24 cellular contexts compared by ENCODE assay signal in genomic region chr11:8234910-8235309, GRCh38. TPM values are rescaled to one million over a fixed set of nuclear protein-coding genes. Genes with fewer than 3 reads are reported as not detected.
A peak's percentile ranks its signal among the peaks of the same experiment; 100 is the strongest.
DNase-seq lines count a peak whose midpoint lies in the region; ATAC-seq, FAIRE-seq and TF ChIP-seq lines count a peak whose summit lies in the region.
"Had no signal": no experiment of that assay in that cellular context is flagged by ENCODE, and none has a peak within 500 bp of the region (broad histone marks: within the 10 kb centered on the region; RNA-seq: fewer than 3 reads in every experiment).

No MANE protein-coding gene starts in this region.

- DNase-seq in OCI-LY7 (ENCODE audit: low spot score) (no peak), spleen (peak; percentile 47), NCI-H345 (lab: John Stamatoyannopoulos, UW) (no peak), HepG2 (ENCODE audit: low spot score) (no peak)
- DNase-seq in effector memory CD8-positive, alpha-beta T cell = no peak
- DNase-seq: activated CD8-positive, alpha-beta T cell treated with anti-CD3 and anti-CD28 coated beads, Interleukin-2, amount 10 ng/mL, durations not matched to agents 7 days and 5 days; GDM1; immature natural killer cell; IMR-90; NCI-H1092; NCI-H1694 treated with DMSO at 0.1 percent for 48 hours; OCI-M1; sigmoid colon; stimulated activated CD4-positive, alpha-beta T cell treated with anti-CD3 and anti-CD28 coated beads, Interleukin-15, amount 100 ng/mL, for 24 hours had no signal

- TF ChIP-seq CTCF in OCI-LY7 (conservative IDR thresholded peaks at IDR 0.05; ENCODE audit: low read length) (no peak), spleen (IDR thresholded peaks at IDR 0.05 in 8 of 11, conservative IDR thresholded peaks at IDR 0.05 in 3 of 11) (no peak), HepG2 (CRISPR knock-in tag; IDR thresholded peaks at IDR 0.05) (no peak)

- in situ Hi-C loops in HepG2 (cut with HindIII; ENCODE audit: extremely low pct_ligation_motif_present, low pct_unique_long_range_greater_than_20kb) = no loop called here

- H3K27ac Mint-ChIP-seq in effector memory CD8-positive, alpha-beta T cell = peak overlapping the region; percentile 33 to 50
- H3K27ac Mint-ChIP-seq: activated CD8-positive, alpha-beta T cell treated with anti-CD3 and anti-CD28 coated beads, Interleukin-2, amount 10 ng/mL, durations not matched to agents 7 days and 5 days; activated naive CD4-positive, alpha-beta T cell treated with anti-CD3 and anti-CD28 coated beads, Interleukin-2, amount 50 U/mL, for 24 hours; immature natural killer cell; stimulated activated effector memory CD8-positive, alpha-beta T cell treated with anti-CD3 and anti-CD28 coated beads, Interleukin-12 subunit alpha, Interleukin-12 subunit beta, amount 100 ng/mL, for 72 hours; type B pancreatic cell had no signal

- BruUV-seq in OCI-LY7 (replicated peaks; lab: Mats Ljungman, UMichigan) (no TSS peak), HepG2 (replicated peaks; lab: Mats Ljungman, UMichigan) (no TSS peak)

- H3K36me3 ChIP-seq in OCI-LY7 (ENCODE audit: insufficient read depth, low read length) (no peaks in the 10 kb centered on the region), spleen (no peaks in the 10 kb centered on the region), HepG2 (replicated peaks in 1 of 2; ENCODE audit: control insufficient read depth in 1 of 2, insufficient read depth in 2 of 2, low read length in 2 of 2) (no peaks in the 10 kb centered on the region)
- H3K36me3 ChIP-seq: prostate gland, sigmoid colon had no signal

- no peaks in the 10 kb centered on the region for H3K4me1 ChIP-seq in OCI-LY7 (ENCODE audit: insufficient read depth, low read length, poor library complexity, severe bottlenecking)
- H3K4me1 ChIP-seq in spleen = peaks cover 0 to 15% (median 6%) of the 10 kb centered on the region in 6 donors
- no peaks in the 10 kb centered on the region for H3K4me1 ChIP-seq in HepG2 (ENCODE audit: insufficient read depth, low read length)
- H3K4me1 ChIP-seq: prostate gland had no signal

- H4K20me1 ChIP-seq in OCI-LY7 (ENCODE audit: insufficient read depth, low read length) = no peaks in the 10 kb centered on the region
- no peaks in the 10 kb centered on the region for H4K20me1 ChIP-seq in HepG2 (ENCODE audit: insufficient read depth, low read length)

- H2AFZ ChIP-seq in OCI-LY7 (ENCODE audit: low read length) (no peak overlapping the region; the same call in 1 of the 2 replicates), HepG2 (ENCODE audit: low read length) (no peak overlapping the region)

- H3K4me2 ChIP-seq in OCI-LY7 (ENCODE audit: low read length) = peak overlapping the region; percentile 30
- H3K4me2 ChIP-seq in HepG2 (ENCODE audit: low read depth, low read length) = no peak overlapping the region

- no peak overlapping the region for H3K4me3 ChIP-seq in OCI-LY7 (ENCODE audit: low read depth, low read length, poor library complexity, severe bottlenecking)
- no peak overlapping the region for H3K4me3 ChIP-seq in spleen
- H3K4me3 ChIP-seq in HepG2 (replicated peaks in 1 of 3; ENCODE audit: insufficient read depth in 1 of 3, low read depth in 2 of 3, low read length in 3 of 3) = no peak overlapping the region
- H3K4me3 ChIP-seq: prostate gland, sigmoid colon had no signal

- TF ChIP-seq POLR2A in spleen (IDR thresholded peaks at IDR 0.05) = no peak
- no peak for TF ChIP-seq POLR2A in HepG2 (IDR thresholded peaks at IDR 0.05; ENCODE audit: insufficient read depth in 1 of 2, low read depth in 2 of 2, low read length in 2 of 2)

- H3K9me3 ChIP-seq in OCI-LY7 (ENCODE audit: low read length) = no peaks in the 10 kb centered on the region
- no peaks in the 10 kb centered on the region for H3K9me3 ChIP-seq in spleen
- no peaks in the 10 kb centered on the region for H3K9me3 ChIP-seq in HepG2 (ENCODE audit: low read length)
- H3K9me3 ChIP-seq: prostate gland, sigmoid colon had no signal

- H3K27ac ChIP-seq in OCI-LY7 (ENCODE audit: low read depth, low read length, poor library complexity, severe bottlenecking) = no peak overlapping the region
- H3K27ac ChIP-seq in spleen = no peak overlapping the region
- no peak overlapping the region for H3K27ac ChIP-seq in HepG2 (ENCODE audit: extremely low read length, insufficient read depth, low read length)
- H3K27ac ChIP-seq: C4-2B, prostate gland, sigmoid colon had no signal

- peak; percentile 59 for ATAC-seq in GM18867 (IDR thresholded peaks at IDR 0.05; ENCODE audit: unreplicated experiment)
- no peak for ATAC-seq in effector memory CD8-positive, alpha-beta T cell (replicated peaks)
- ATAC-seq in HepG2 = no peak
- no peak for ATAC-seq in GM18502 (IDR thresholded peaks at IDR 0.05; ENCODE audit: poor library complexity, unreplicated experiment)
- ATAC-seq: activated CD8-positive, alpha-beta T cell treated with anti-CD3 and anti-CD28 coated beads, Interleukin-2, amount 10 ng/mL, durations not matched to agents 7 days and 5 days; left lobe of liver; stimulated activated effector memory CD8-positive, alpha-beta T cell treated with anti-CD3 and anti-CD28 coated beads, Interleukin-12 subunit alpha, Interleukin-12 subunit beta, amount 100 ng/mL, for 72 hours had no signal

- peaks cover 5 to 13% of the 10 kb centered on the region in 2 donors for H3K4me1 Mint-ChIP-seq in effector memory CD8-positive, alpha-beta T cell (ENCODE audit: low read depth in 2 of 2)
- H3K4me1 Mint-ChIP-seq: immature natural killer cell had no signal

- H3K27me3 Mint-ChIP-seq in effector memory CD8-positive, alpha-beta T cell = peaks cover 0 to 20% of the 10 kb centered on the region in 2 donors
- H3K27me3 Mint-ChIP-seq: activated naive CD4-positive, alpha-beta T cell treated with anti-CD3 and anti-CD28 coated beads, Interleukin-2, amount 50 U/mL, for 24 hours had no signal

- intact Hi-C loops in OCI-LY7 (cut with micrococcal nuclease; ENCODE audit: unreplicated experiment) = no loop called here
- intact Hi-C loops in spleen (cut with DNase I; ENCODE audit: low total_unique reads) = no loop called here
- intact Hi-C loops in HepG2 (cut with micrococcal nuclease; ENCODE audit: unreplicated experiment) = no loop called here

- no peak for FAIRE-seq in HepG2 (lab: Jason Lieb, UNC)

- TF ChIP-seq EP300 in HepG2 (IDR thresholded peaks at IDR 0.05; ENCODE audit: low read depth in 2 of 2, low read length in 2 of 2) (no peak), HepG2 (CRISPR knock-in tag; IDR thresholded peaks at IDR 0.05; ENCODE audit: borderline replicate concordance) (no peak)

- POLR2A ChIA-PET in OCI-LY7 (lab: Charles Lee) = no interaction called here
- POLR2A ChIA-PET in HepG2 (lab: Yijun Ruan, JAX) = no interaction called here

- H3K36me3 Mint-ChIP-seq in effector memory CD8-positive, alpha-beta T cell (ENCODE audit: insufficient read depth) = no peaks in the 10 kb centered on the region
- H3K36me3 Mint-ChIP-seq: activated naive CD4-positive, alpha-beta T cell treated with anti-CD3 and anti-CD28 coated beads, Interleukin-2, amount 50 U/mL, for 24 hours; immature natural killer cell; stimulated activated effector memory CD8-positive, alpha-beta T cell treated with anti-CD3 and anti-CD28 coated beads, Interleukin-12 subunit alpha, Interleukin-12 subunit beta, amount 100 ng/mL, for 72 hours; type B pancreatic cell had no signal

- no peaks in the 10 kb centered on the region for H3K79me2 ChIP-seq in OCI-LY7 (ENCODE audit: insufficient read depth, low read depth, low read length)
- no peaks in the 10 kb centered on the region for H3K79me2 ChIP-seq in HepG2 (ENCODE audit: insufficient read depth, low read length)

- no peak for TF ChIP-seq RAD21 in HepG2 (CRISPR knock-in tag; IDR thresholded peaks at IDR 0.05)

- H3K9me2 ChIP-seq in OCI-LY7 (ENCODE audit: insufficient read depth, low read length) = no peaks in the 10 kb centered on the region

- no peak overlapping the region for H3K9ac ChIP-seq in HepG2 (ENCODE audit: insufficient read depth, low read depth, low read length)

- peak overlapping the region in 1 of 2 donors; percentile 14 for H3K4me3 Mint-ChIP-seq in effector memory CD8-positive, alpha-beta T cell
- H3K4me3 Mint-ChIP-seq: activated CD8-positive, alpha-beta T cell treated with anti-CD3 and anti-CD28 coated beads, Interleukin-2, amount 10 ng/mL, durations not matched to agents 7 days and 5 days; activated naive CD4-positive, alpha-beta T cell treated with anti-CD3 and anti-CD28 coated beads, Interleukin-2, amount 50 U/mL, for 24 hours; stimulated activated effector memory CD8-positive, alpha-beta T cell treated with anti-CD3 and anti-CD28 coated beads, Interleukin-12 subunit alpha, Interleukin-12 subunit beta, amount 100 ng/mL, for 72 hours; type B pancreatic cell had no signal

- H3K9me3 Mint-ChIP-seq in effector memory CD8-positive, alpha-beta T cell = no peaks in the 10 kb centered on the region
- H3K9me3 Mint-ChIP-seq: activated naive CD4-positive, alpha-beta T cell treated with anti-CD3 and anti-CD28 coated beads, Interleukin-2, amount 50 U/mL, for 24 hours; immature natural killer cell; stimulated activated effector memory CD8-positive, alpha-beta T cell treated with anti-CD3 and anti-CD28 coated beads, Interleukin-12 subunit alpha, Interleukin-12 subunit beta, amount 100 ng/mL, for 72 hours; type B pancreatic cell had no signal

- WGBS in spleen, 5 donors = 59 to 64% (median 63%) methylated on average over 3 of the region's 3 CpGs
- 5% methylated on average over 3 of the region's 3 CpGs for WGBS in HepG2 (ENCODE audit: low lambda C conversion rate)

- CTCF ChIA-PET in OCI-LY7 (lab: Charles Lee; ENCODE audit: unreplicated experiment) = no interaction called here
- CTCF ChIA-PET in HepG2 (lab: Yijun Ruan, JAX; ENCODE audit: low intra/inter-chr PET ratio, low total read pairs) = no interaction called here

- H3K27me3 ChIP-seq in spleen (replicated peaks in 1 of 7) (no peaks in the 10 kb centered on the region), HepG2 (ENCODE audit: control insufficient read depth in 1 of 2, insufficient read depth in 2 of 2, low read length in 2 of 2) (peaks cover 1 to 12% of the 10 kb centered on the region in 2 experiments; a peak in 2 of 5 replicates)

RNA-seq across cellular contexts. Expression of gene LMO1, which starts 28.8 kb away (rescaled TPM):
- total RNA-seq in OCI-LY7 (2014; rRNA removed; shearing (Covaris generic)) = not detected in 2 replicates
- total RNA-seq in OCI-LY7 (2022) (not detected in 2 replicates), spleen (1 to 10 TPM in 2 of 7 donors, under 1 TPM in 1, not detected in 4; 0.57 to 1.0 (median 1.0) TPM), HepG2 (2016; rRNA removed; fragmentation: Illumina TruSeq; extraction: Trizol) (not detected in 2 replicates)
- polyA plus RNA-seq in spleen (under 1 TPM in 2 of 3 donors, not detected in 1; 0.17 to 0.20 TPM), HepG2 (2011; rRNA removed) (not detected in 2 replicates)
- not detected in 2 replicates for total RNA-seq in HepG2 (2016; cell fraction: cytosol; rRNA removed; fragmentation: Illumina TruSeq; extraction: Trizol; ENCODE audit: low read depth)
- not detected in 2 replicates for total RNA-seq in HepG2 (2016; cell fraction: insoluble cytoplasmic fraction; rRNA removed; fragmentation: Illumina TruSeq; extraction: Trizol)
- not detected in 2 replicates for total RNA-seq in HepG2 (2016; cell fraction: membrane; rRNA removed; fragmentation: Illumina TruSeq; extraction: Trizol)
- total RNA-seq in HepG2 (2016; cell fraction: nucleus; rRNA removed; fragmentation: Illumina TruSeq; extraction: Trizol) = not detected in 2 replicates
- polyA plus RNA-seq in HepG2 (2011; cell fraction: cytosol; rRNA removed) = not detected in 2 replicates
- not detected in 2 replicates for polyA plus RNA-seq in HepG2 (2011; cell fraction: nucleus; rRNA removed)
- not detected in 2 replicates for polyA plus RNA-seq in HepG2 (2012)
- not detected in 2 replicates for polyA plus RNA-seq in HepG2 (2016; cell fraction: cytosol; fragmentation: Illumina TruSeq; extraction: Trizol; ENCODE audit: low read depth)
- not detected in 2 replicates for polyA plus RNA-seq in HepG2 (2016; cell fraction: insoluble cytoplasmic fraction; fragmentation: Illumina TruSeq; extraction: Trizol; ENCODE audit: low read depth)
- polyA plus RNA-seq in HepG2 (2016; cell fraction: membrane; fragmentation: Illumina TruSeq; extraction: Trizol; ENCODE audit: low read depth) = not detected in 2 replicates
- polyA plus RNA-seq in HepG2 (2016; cell fraction: nucleus; fragmentation: Illumina TruSeq; extraction: Trizol; ENCODE audit: insufficient read depth, low read depth) = not detected in 2 replicates
- 1.9 TPM in 1 of 2 replicates, not detected in the other for polyA minus RNA-seq in HepG2 (2011; rRNA and poly(A)+ RNA removed; ENCODE audit: low replicate concordance)
- polyA minus RNA-seq in HepG2 (2011; cell fraction: cytosol; rRNA and poly(A)+ RNA removed) = not detected in 2 replicates
- not detected in 2 replicates for polyA minus RNA-seq in HepG2 (2011; cell fraction: nucleus; rRNA and poly(A)+ RNA removed)
- total RNA-seq: activated CD8-positive, alpha-beta T cell treated with anti-CD3 and anti-CD28 coated beads, Interleukin-2, amount 10 ng/mL, durations not matched to agents 7 days and 5 days; fibroblast of lung; IMR-90; left lobe of liver; prostate gland; T-helper 2 cell treated with Interferon-gamma antibody and Interleukin-4, amounts not matched to agents 100 ng/mL and 5 ng/mL, for 36 hours had no signal
- polyA plus RNA-seq: fibroblast of lung, immature natural killer cell, IMR-90 had no signal
